ENCODE assay signal across 9 cellular contexts in genomic region chr3:179302111-179302510, GRCh38.
"Had no signal": no experiment of that assay in that cellular context is flagged by ENCODE, and none has a peak within 500 bp of the region (broad histone marks: within the 10 kb centered on the region; RNA-seq: fewer than 3 reads in every experiment).

No MANE protein-coding gene starts in this region.

- H3K4me3 ChIP-seq: HAP-1 had no signal

- H3K4me1 ChIP-seq: HAP-1 had no signal

- DNase-seq: GOT3, H7, HFFc6, KG1 had no signal

- H3K27ac Mint-ChIP-seq: HFFc6, IgD-negative memory B cell had no signal

- H3K27ac ChIP-seq: HL-60 had no signal

- H3K27me3 Mint-ChIP-seq: IgD-negative memory B cell had no signal

- H3K4me3 Mint-ChIP-seq: HFFc6, IgD-negative memory B cell had no signal

- H3K36me3 ChIP-seq: HAP-1 had no signal

- ATAC-seq: HCT116, HepG2 had no signal

- H3K9me3 ChIP-seq: HAP-1 had no signal

- H3K9me3 Mint-ChIP-seq: HFFc6 had no signal
